In the genomic region with DNA sequence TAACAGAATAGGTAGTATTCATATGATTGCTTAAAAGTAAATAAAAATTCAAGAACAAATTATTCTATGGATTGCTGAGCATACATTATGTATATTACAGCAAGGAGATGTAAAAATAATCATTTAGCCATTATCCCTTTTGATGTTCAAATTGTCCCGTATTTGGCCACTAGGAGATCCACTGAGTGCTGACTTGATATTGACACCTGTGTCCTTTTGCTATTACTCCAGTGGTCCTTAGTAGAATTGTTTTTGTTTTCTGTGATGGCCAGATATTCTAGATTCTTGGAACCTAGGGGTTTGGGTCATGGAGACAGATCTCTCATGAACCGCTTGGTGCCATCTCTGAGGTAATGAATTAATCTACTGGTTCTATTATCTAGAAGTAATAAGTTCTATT, we compare ENCODE assay signal across 12 cellular contexts. TPM values are rescaled to one million over a fixed set of nuclear protein-coding genes. Genes with fewer than 3 reads are reported as not detected.
DNase-seq lines count a peak whose midpoint lies in the region; ATAC-seq and TF ChIP-seq lines count a peak whose summit lies in the region.
"Had no signal": no experiment of that assay in that cellular context is flagged by ENCODE, and none has a peak within 500 bp of the region (broad histone marks: within the 10 kb centered on the region; RNA-seq: fewer than 3 reads in every experiment).

No MANE protein-coding gene starts in this region.

- TF ChIP-seq CTCF in AG04449 (IDR thresholded peaks at IDR 0.05; ENCODE audit: insufficient read depth, low read length, missing control alignments) (peak; percentile 11), GM12873 (IDR thresholded peaks at IDR 0.05; ENCODE audit: insufficient read depth, low read depth, low read length, missing control alignments) (peak; percentile 51)

- ATAC-seq in T-cell (replicated peaks in 1 of 4): peak in 3 of 4 experiments; percentile 37 to 56 (median 49)
- ATAC-seq: left ventricle myocardium superior had no signal

- CTCF ChIA-PET in AG04449 (lab: Yijun Ruan, JAX): interaction anchor here (1.5 kb wide), 1 partner anchor 11 kb away, joined by 4 read pairs; no protein-coding TSS in a partner anchor
- CTCF ChIA-PET in T-cell (lab: Charles Lee): interaction anchor here (0.7 to 0.9 kb wide), 2 partner anchors 58 to 283 kb away, joined by 3 read pairs; no protein-coding TSS in a partner anchor

- H3K4me3 ChIP-seq in AG04449 (ENCODE audit: low read depth, low read length): no peak overlapping the region
- H3K4me3 ChIP-seq: spleen had no signal

- no peak overlapping the region for H3K4me3 Mint-ChIP-seq in T-cell
- no peak overlapping the region for H3K4me3 Mint-ChIP-seq in T-helper 2 cell treated with Interferon-gamma antibody and Interleukin-4, amounts not matched to agents 5 μg/mL and 100 μg/mL, for 36 hours

- no peaks in the 10 kb centered on the region for H3K9me3 Mint-ChIP-seq in T-cell
- no peaks in the 10 kb centered on the region for H3K9me3 Mint-ChIP-seq in T-helper 2 cell treated with Interferon-gamma antibody and Interleukin-4, amounts not matched to agents 5 μg/mL and 100 μg/mL, for 36 hours

- POLR2A ChIA-PET in AG04449 (lab: Yijun Ruan, JAX) (no interaction called here), T-cell (lab: Charles Lee) (no interaction called here)

- no peak for DNase-seq in AG04449 (ENCODE audit: low read depth, low spot score)
- DNase-seq in T-cell: no peak
- DNase-seq in iPS-NIHi11 (ENCODE audit: low spot score): peak; percentile 13
- DNase-seq in NCI-H2227 treated with DMSO at 0.1 percent for 48 hours (lab: John Stamatoyannopoulos, UW): no peak
- DNase-seq in AG20443 (ENCODE audit: low spot score): no peak
- DNase-seq in NCI-H2196 treated with DMSO at 0.1 percent for 48 hours (lab: John Stamatoyannopoulos, UW; ENCODE audit: unreplicated experiment): no peak
- no peak for DNase-seq in T-helper 2 cell treated with Interferon-gamma antibody and Interleukin-4, amounts not matched to agents 5 μg/mL and 100 μg/mL, for 36 hours (ENCODE audit: low spot score)
- DNase-seq: DMS79 treated with DMSO at 0.1 percent for 48 hours, left ventricle myocardium superior, NCI-H187, spleen had no signal

- H3K27me3 Mint-ChIP-seq in T-cell: no peaks in the 10 kb centered on the region
- no peaks in the 10 kb centered on the region for H3K27me3 Mint-ChIP-seq in T-helper 2 cell treated with Interferon-gamma antibody and Interleukin-4, amounts not matched to agents 5 μg/mL and 100 μg/mL, for 36 hours (ENCODE audit: low read depth)

- H3K27ac Mint-ChIP-seq in T-cell: no peak overlapping the region
- H3K27ac Mint-ChIP-seq in T-helper 2 cell treated with Interferon-gamma antibody and Interleukin-4, amounts not matched to agents 5 μg/mL and 100 μg/mL, for 36 hours: no peak overlapping the region

- H3K4me1 Mint-ChIP-seq in T-cell: peaks cover 0 to 11% (median 7%) of the 10 kb centered on the region in 3 donors
- H3K4me1 Mint-ChIP-seq in T-helper 2 cell treated with Interferon-gamma antibody and Interleukin-4, amounts not matched to agents 5 μg/mL and 100 μg/mL, for 36 hours (ENCODE audit: low read depth): peaks cover 4% of the 10 kb centered on the region

- peaks cover 30% of the 10 kb centered on the region for H3K36me3 Mint-ChIP-seq in T-cell
- H3K36me3 Mint-ChIP-seq in T-helper 2 cell treated with Interferon-gamma antibody and Interleukin-4, amounts not matched to agents 5 μg/mL and 100 μg/mL, for 36 hours (ENCODE audit: low read depth): peaks cover 41% of the 10 kb centered on the region

RNA-seq across cellular contexts. Expression of gene ERO1A, which starts 16.8 kb away (rescaled TPM):
- total RNA-seq in T-cell: 10 to 100 TPM; 62.7 to 97.3 (median 91.3) TPM

RNA-seq across cellular contexts. Expression of gene PSMC6, which starts 28.4 kb away (rescaled TPM):
- 100 to 1,000 TPM in 2 of 5 donors, 10 to 100 TPM in 3; 71.4 to 103 (median 74.9) TPM for total RNA-seq in T-cell

RNA-seq across cellular contexts. Expression of gene STYX, which starts 51.4 kb away (rescaled TPM):
- total RNA-seq in T-cell: 10 to 100 TPM; 29.6 to 40.0 (median 36.9) TPM
